Comparison of ENCODE assay signal across 28 cellular contexts in genomic region chr21:36606292-36606982, GRCh38.
A peak's percentile ranks its signal among the peaks of the same experiment; 100 is the strongest.
DNase-seq lines count a peak whose midpoint lies in the region; TF ChIP-seq lines count a peak whose summit lies in the region.
"Had no signal": no experiment of that assay in that cellular context is flagged by ENCODE, and none has a peak within 500 bp of the region (broad histone marks: within the 10 kb centered on the region; RNA-seq: fewer than 3 reads in every experiment).

No MANE protein-coding gene starts in this region.

- intact Hi-C loops in sigmoid colon (cut with DNase I) = no loop called here

- TF ChIP-seq POLR2A in sigmoid colon (IDR thresholded peaks at IDR 0.05) = no peak

- no peaks in the 10 kb centered on the region for H3K9me3 ChIP-seq in sigmoid colon
- H3K9me3 ChIP-seq: adrenal gland, body of pancreas, right lobe of liver had no signal

- peak; percentile 35 for DNase-seq in iPS-NIHi7 (ENCODE audit: extremely low spot score)
- DNase-seq in progenitor cell of endocrine pancreas (ENCODE audit: low spot score, unreplicated experiment) = no peak
- DNase-seq in sigmoid colon = no peak
- DNase-seq in NCI-H2107 treated with DMSO at 0.1 percent for 48 hours (lab: John Stamatoyannopoulos, UW; ENCODE audit: unreplicated experiment) = no peak
- no peak for DNase-seq in NCI-H1417 treated with DMSO at 0.1 percent for 48 hours (lab: John Stamatoyannopoulos, UW)
- no peak for DNase-seq in DMS153 (lab: John Stamatoyannopoulos, UW)
- DNase-seq: activated CD4-positive, alpha-beta T cell treated with anti-CD3 and anti-CD28 coated beads for 4 hours; activated CD8-positive, alpha-beta T cell treated with anti-CD3 and anti-CD28 coated beads, Interleukin-2, amount 10 ng/mL, durations not matched to agents 7 days and 5 days; activated naive CD4-positive, alpha-beta T cell treated with anti-CD3 and anti-CD28 coated beads, Interleukin-2, amount 10 ng/mL, durations not matched to agents 7 days and 5 days; adrenal gland; AML-193; body of pancreas; CD4-positive, alpha-beta memory T cell; cerebellar nuclear complex; dermis blood vessel endothelial cell; left cardiac atrium; NCI-H1105 treated with DMSO at 0.1 percent for 48 hours; NCI-H1930; right lobe of liver; Right ventricle myocardium superior; stimulated activated CD8-positive, alpha-beta memory T cell treated with anti-CD3 and anti-CD28 coated beads, Interleukin-4, amount 100 ng/mL, for 48 hours had no signal

- no peaks in the 10 kb centered on the region for H3K4me1 Mint-ChIP-seq in progenitor cell of endocrine pancreas (ENCODE audit: low read depth)
- H3K4me1 Mint-ChIP-seq: activated T-helper 17 cell treated with anti-CD3 and anti-CD28 coated beads, Interleukin-2, amount 50 U/mL, for 72 hours; nephron had no signal

- peaks cover 1% of the 10 kb centered on the region for H3K36me3 Mint-ChIP-seq in progenitor cell of endocrine pancreas (ENCODE audit: insufficient read depth)
- H3K36me3 Mint-ChIP-seq: activated naive CD4-positive, alpha-beta T cell treated with anti-CD3 and anti-CD28 coated beads, Interleukin-2, amount 10 ng/mL, durations not matched to agents 7 days and 5 days; CD4-positive, alpha-beta memory T cell had no signal

- WGBS in sigmoid colon, 2 donors = 38 to 67% methylated on average over 19 of the region's 19 CpGs

- peaks cover 7% of the 10 kb centered on the region for H3K27me3 Mint-ChIP-seq in progenitor cell of endocrine pancreas

- H3K27me3 ChIP-seq in sigmoid colon = peaks cover 0 to 15% (median 0%) of the 10 kb centered on the region in 3 donors
- H3K27me3 ChIP-seq: body of pancreas, right lobe of liver, tibial nerve had no signal

- H3K27ac Mint-ChIP-seq in progenitor cell of endocrine pancreas = no peak overlapping the region
- H3K27ac Mint-ChIP-seq: activated CD8-positive, alpha-beta T cell treated with anti-CD3 and anti-CD28 coated beads, Interleukin-2, amount 10 ng/mL, durations not matched to agents 7 days and 5 days; activated naive CD4-positive, alpha-beta T cell treated with anti-CD3 and anti-CD28 coated beads, Interleukin-2, amount 10 ng/mL, durations not matched to agents 7 days and 5 days; activated T-helper 17 cell treated with anti-CD3 and anti-CD28 coated beads, Interleukin-2, amount 50 U/mL, for 72 hours; CD4-positive, alpha-beta memory T cell; nephron; T-helper 2 cell treated with Interferon-gamma antibody and Interleukin-4, amounts not matched to agents 5 μg/mL and 100 μg/mL, for 36 hours had no signal

- no peak for TF ChIP-seq EP300 in sigmoid colon (IDR thresholded peaks at IDR 0.05)

- H3K9me3 Mint-ChIP-seq in progenitor cell of endocrine pancreas (ENCODE audit: low read depth) = peaks cover 9% of the 10 kb centered on the region
- H3K9me3 Mint-ChIP-seq: activated naive CD4-positive, alpha-beta T cell treated with anti-CD3 and anti-CD28 coated beads, Interleukin-2, amount 10 ng/mL, durations not matched to agents 7 days and 5 days; activated T-helper 17 cell treated with anti-CD3 and anti-CD28 coated beads, Interleukin-2, amount 50 U/mL, for 72 hours; T-helper 2 cell treated with Interferon-gamma antibody and Interleukin-4, amounts not matched to agents 5 μg/mL and 100 μg/mL, for 36 hours had no signal

- TF ChIP-seq CTCF in GM12873 (IDR thresholded peaks at IDR 0.05; ENCODE audit: insufficient read depth, low read depth, low read length, missing control alignments) (peak; percentile 13), VCaP (conservative IDR thresholded peaks at IDR 0.05) (no peak), progenitor cell of endocrine pancreas (IDR thresholded peaks at IDR 0.05; ENCODE audit: unreplicated experiment) (peak; percentile 15), sigmoid colon (IDR thresholded peaks at IDR 0.05) (no peak)

- H3K4me1 ChIP-seq in sigmoid colon = no peaks in the 10 kb centered on the region
- H3K4me1 ChIP-seq: adrenal gland, body of pancreas, right lobe of liver, tibial nerve had no signal

- H3K36me3 ChIP-seq in sigmoid colon = no peaks in the 10 kb centered on the region
- H3K36me3 ChIP-seq: adrenal gland, right lobe of liver, tibial nerve had no signal

- peak overlapping the region; percentile 6; the same call in 1 of the 2 replicates for H3K27ac ChIP-seq in VCaP
- no peak overlapping the region for H3K27ac ChIP-seq in sigmoid colon
- H3K27ac ChIP-seq: adrenal gland, body of pancreas, right lobe of liver, tibial nerve had no signal

- no peak overlapping the region for H3K4me3 Mint-ChIP-seq in progenitor cell of endocrine pancreas (ENCODE audit: low read depth)
- H3K4me3 Mint-ChIP-seq: activated CD8-positive, alpha-beta T cell treated with anti-CD3 and anti-CD28 coated beads, Interleukin-2, amount 10 ng/mL, durations not matched to agents 7 days and 5 days; activated naive CD4-positive, alpha-beta T cell treated with anti-CD3 and anti-CD28 coated beads, Interleukin-2, amount 10 ng/mL, durations not matched to agents 7 days and 5 days; activated T-helper 17 cell treated with anti-CD3 and anti-CD28 coated beads, Interleukin-2, amount 50 U/mL, for 72 hours; CD4-positive, alpha-beta memory T cell; nephron; T-helper 2 cell treated with Interferon-gamma antibody and Interleukin-4, amounts not matched to agents 5 μg/mL and 100 μg/mL, for 36 hours had no signal

- H3K4me3 ChIP-seq in sigmoid colon = no peak overlapping the region
- H3K4me3 ChIP-seq: adrenal gland, body of pancreas, GM12878, right lobe of liver, tibial nerve had no signal

Comparison
In these comparisons a context has a peak if more than half of its experiments do, and no peak if none do; other contexts are left out.
1. CTCF ChIP-seq: peak in GM12873 (single experiment) and progenitor cell of endocrine pancreas (single experiment); none in VCaP (single experiment) and sigmoid colon (0 of 4).